ENCODE assay signal across 15 cellular contexts in genomic region chr2:141003967-141004657, GRCh38.
DNase-seq lines count a peak whose midpoint lies in the region; ATAC-seq and TF ChIP-seq lines count a peak whose summit lies in the region.
"Had no signal": no experiment of that assay in that cellular context is flagged by ENCODE, and none has a peak within 500 bp of the region (broad histone marks: within the 10 kb centered on the region; RNA-seq: fewer than 3 reads in every experiment).

No MANE protein-coding gene starts in this region.

- dilution Hi-C loops in IMR-90 (cut with HindIII; ENCODE audit: low sequenced_read_pairs, unreplicated experiment) = no loop called here

- H3K9me3 ChIP-seq in IMR-90 (ENCODE audit: control insufficient read depth, insufficient read depth, low read length) (no peaks in the 10 kb centered on the region), thyroid gland (no peaks in the 10 kb centered on the region)
- H3K9me3 ChIP-seq: BLaER1 had no signal

- in situ Hi-C loops in IMR-90 (cut with MboI; ENCODE audit: low sequenced_read_pairs) = no loop called here

- CTCF ChIA-PET in IMR-90 (lab: Yijun Ruan, JAX) = no interaction called here

- H2BK120ac ChIP-seq in IMR-90 (ENCODE audit: low read depth, low read length) = no peak overlapping the region

- no peaks in the 10 kb centered on the region for H4K20me1 ChIP-seq in IMR-90 (ENCODE audit: insufficient read depth, low read length)
- H4K20me1 ChIP-seq: BLaER1 had no signal

- no peak overlapping the region for H2AK9ac ChIP-seq in IMR-90 (replicated peaks; ENCODE audit: low read depth, low read length, poor library complexity)

- no peak overlapping the region for H2AK5ac ChIP-seq in IMR-90 (ENCODE audit: low read depth, low read length)

- no peak for TF ChIP-seq RAD21 in IMR-90 (IDR thresholded peaks at IDR 0.05; ENCODE audit: low read length)

- peak overlapping the region; percentile 49 for H2AFZ ChIP-seq in IMR-90 (replicated peaks; ENCODE audit: low read length, poor library complexity)

- TF ChIP-seq CTCF in IMR-90 (conservative IDR thresholded peaks at IDR 0.05; ENCODE audit: low read depth, low read length) (no peak), VCaP (conservative IDR thresholded peaks at IDR 0.05) (no peak), thyroid gland (IDR thresholded peaks at IDR 0.05) (no peak)

- WGBS in IMR-90 (ENCODE audit: extremely low coverage in 2 of 2, insufficient read length in 1 of 2), 2 experiments = 11% methylated on average over 1 of the region's 3 CpGs; no CpG with 5 or more reads in 1 of the 2 experiments
- WGBS in thyroid gland, 2 donors = 54 to 75% methylated on average over 3 of the region's 3 CpGs

- H2BK15ac ChIP-seq in IMR-90 (ENCODE audit: low read depth, low read length) = no peak overlapping the region

- H3K36me3 ChIP-seq in IMR-90 (ENCODE audit: control insufficient read depth, insufficient read depth, low read length) (no peaks in the 10 kb centered on the region), thyroid gland (no peaks in the 10 kb centered on the region)
- H3K36me3 ChIP-seq: BLaER1 had no signal

- H4K8ac ChIP-seq in IMR-90 (ENCODE audit: low read depth in 2 of 2, low read length in 2 of 2) = no peak overlapping the region

- intact Hi-C loops in IMR-90 (cut with micrococcal nuclease) (no loop called here), thyroid gland (cut with DNase I) (no loop called here)

- H3K4me2 ChIP-seq in IMR-90 (ENCODE audit: low read depth, low read length) = no peak overlapping the region
- H3K4me2 ChIP-seq: BLaER1 had no signal

- no peak overlapping the region for H3K27ac ChIP-seq in IMR-90 (ENCODE audit: insufficient read depth, low read length)
- peak overlapping the region; percentile 53 for H3K27ac ChIP-seq in VCaP
- H3K27ac ChIP-seq in thyroid gland = no peak overlapping the region
- H3K27ac ChIP-seq: BLaER1 had no signal

- peak; percentile 30 for DNase-seq in NCI-H748 (lab: John Stamatoyannopoulos, UW; ENCODE audit: unreplicated experiment)
- no peak for DNase-seq in NCI-H748 treated with DMSO at 0.1 percent for 48 hours (lab: John Stamatoyannopoulos, UW)
- DNase-seq in IMR-90 = no peak
- DNase-seq in thyroid gland = no peak
- DNase-seq: CD4-positive, alpha-beta memory T cell; DMS79 treated with DMSO at 0.1 percent for 48 hours; GF-D8; GOT3; H7; Karpas-422; KBM-7 had no signal

- H3K79me1 ChIP-seq in IMR-90 (ENCODE audit: low read depth in 1 of 2, low read length in 2 of 2) = no peaks in the 10 kb centered on the region

- H3K27me3 ChIP-seq in IMR-90 (ENCODE audit: control insufficient read depth, insufficient read depth, low read length) (no peaks in the 10 kb centered on the region), thyroid gland (no peaks in the 10 kb centered on the region)
- H3K27me3 ChIP-seq: BLaER1 had no signal

- H4K5ac ChIP-seq in IMR-90 (ENCODE audit: low read depth, low read length) = no peak overlapping the region

- no peak overlapping the region for H3K4me3 ChIP-seq in IMR-90 (ENCODE audit: insufficient read depth, low read depth, low read length)
- H3K4me3 ChIP-seq in thyroid gland (replicated peaks in 1 of 3) = no peak overlapping the region
- H3K4me3 ChIP-seq: BLaER1 had no signal

- H3K9ac ChIP-seq in IMR-90 (ENCODE audit: low read depth, low read length) = no peak overlapping the region
- H3K9ac ChIP-seq: BLaER1 had no signal

- ATAC-seq in IMR-90 (ENCODE audit: low read depth) = no peak
- no peak for ATAC-seq in HG03139 (IDR thresholded peaks at IDR 0.05; ENCODE audit: unreplicated experiment)
- no peak for ATAC-seq in GM21528 (IDR thresholded peaks at IDR 0.05; ENCODE audit: low FRiP score, unreplicated experiment)

- no peak overlapping the region for H3K56ac ChIP-seq in IMR-90 (ENCODE audit: extremely low read depth, insufficient read depth, low read length)

- no peak overlapping the region for H3K23ac ChIP-seq in IMR-90 (ENCODE audit: low read depth, low read length)

- no peak overlapping the region for H3K14ac ChIP-seq in IMR-90 (replicated peaks; ENCODE audit: low read depth, low read length)

- POLR2A ChIA-PET in IMR-90 (lab: Charles Lee; ENCODE audit: unreplicated experiment) = no interaction called here

- H4K91ac ChIP-seq in IMR-90 (ENCODE audit: insufficient read depth, low read depth, low read length) = no peak overlapping the region

- H3K4me1 ChIP-seq in IMR-90 (ENCODE audit: control insufficient read depth, insufficient read depth, low read length) (no peaks in the 10 kb centered on the region), thyroid gland (no peaks in the 10 kb centered on the region)
- H3K4me1 ChIP-seq: BLaER1 had no signal

- TF ChIP-seq POLR2A in IMR-90 (IDR thresholded peaks at IDR 0.05; ENCODE audit: low read depth, low read length) (no peak), thyroid gland (IDR thresholded peaks at IDR 0.05) (no peak)

- H3K9me1 ChIP-seq in IMR-90 (ENCODE audit: insufficient read depth, low read length) = no peaks in the 10 kb centered on the region

- 0 out of 2 replicates have a peak overlapping the region, but pooled peaks have one; percentile 10 for H2BK20ac ChIP-seq in IMR-90 (ENCODE audit: low read depth, low read length)

- H3K18ac ChIP-seq in IMR-90 (ENCODE audit: low read depth, low read length) = no peak overlapping the region

- H2BK5ac ChIP-seq in IMR-90 (ENCODE audit: low read depth, low read length, poor library complexity, severe bottlenecking) = no peak overlapping the region

- no TSS peak for BruUV-seq in IMR-90 (replicated peaks; lab: Mats Ljungman, UMichigan)

- no peak overlapping the region for H3K4ac ChIP-seq in IMR-90 (ENCODE audit: low read depth, low read length)

TF ChIP-seq in IMR-90, 13 proteins besides CTCF, POLR2A, EP300 and RAD21:
- TF ChIP-seq RCOR1 (IDR thresholded peaks at IDR 0.05; ENCODE audit: insufficient replicate concordance, low read length) (no peak), BHLHE40 (IDR thresholded peaks at IDR 0.05; ENCODE audit: low read depth, low read length) (no peak), RFX5 (IDR thresholded peaks at IDR 0.05; ENCODE audit: low read depth, low read length) (no peak), ELK1 (IDR thresholded peaks at IDR 0.05; ENCODE audit: borderline replicate concordance, low read depth, low read length) (no peak), NFE2L2 (IDR thresholded peaks at IDR 0.05; ENCODE audit: low read depth, low read length) (no peak), FOS (IDR thresholded peaks at IDR 0.05; ENCODE audit: low read depth, low read length) (no peak), CEBPB (IDR thresholded peaks at IDR 0.05; ENCODE audit: low read depth, low read length) (no peak), USF2 (IDR thresholded peaks at IDR 0.05; ENCODE audit: low read depth, low read length) (no peak)
